11 cellular contexts compared by ENCODE assay signal in genomic region chr9:125254231-125254630, GRCh38.
"Had no signal": no experiment of that assay in that cellular context is flagged by ENCODE, and none has a peak within 500 bp of the region (broad histone marks: within the 10 kb centered on the region; RNA-seq: fewer than 3 reads in every experiment).

No MANE protein-coding gene starts in this region.

- FAIRE-seq: H1, H54 had no signal

- ATAC-seq: GM23338, HCT116 had no signal

- H3K4me2 ChIP-seq: GM23338 had no signal

- H3K4me1 ChIP-seq: HAP-1 had no signal

- H3K4me3 ChIP-seq: GM23248, GM23338, HAP-1 had no signal

- H3K9me3 ChIP-seq: HAP-1 had no signal

- DNase-seq: GM23248, GOT3, H7, H9, HCEC 1CT, HFFc6 had no signal

- H3K36me3 ChIP-seq: HAP-1 had no signal

- H3K27ac ChIP-seq: GM23248 had no signal

- H2AFZ ChIP-seq: GM23248, GM23338 had no signal

- H3K9ac ChIP-seq: GM23248 had no signal
